ENCODE assay signal across 28 cellular contexts in genomic region chr9:124137944-124138335, GRCh38.
DNase-seq lines count a peak whose midpoint lies in the region; ATAC-seq, FAIRE-seq and TF ChIP-seq lines count a peak whose summit lies in the region.
"Had no signal": no experiment of that assay in that cellular context is flagged by ENCODE, and none has a peak within 500 bp of the region (broad histone marks: within the 10 kb centered on the region; RNA-seq: fewer than 3 reads in every experiment).

No MANE protein-coding gene starts in this region.

- H3K9me3 ChIP-seq in OCI-LY7 (ENCODE audit: low read length) (no peaks in the 10 kb centered on the region), prostate gland (no peaks in the 10 kb centered on the region), transverse colon (no peaks in the 10 kb centered on the region)
- H3K9me3 ChIP-seq: esophagus muscularis mucosa, gastrocnemius medialis, tibial nerve had no signal

- H4K20me1 ChIP-seq in OCI-LY7 (ENCODE audit: insufficient read depth, low read length): no peaks in the 10 kb centered on the region

- H3K4me1 Mint-ChIP-seq in stimulated activated memory B cell treated with anti-CD40 and anti-IgM and Interleukin-4, amounts not matched to agents 10 μg/mL and 1 μg/mL and 100 μg/mL, for 72 hours: peaks cover 55% of the 10 kb centered on the region
- H3K4me1 Mint-ChIP-seq: activated CD4-positive, alpha-beta T cell treated with anti-CD3 and anti-CD28 coated beads, Interleukin-2, amount 10 ng/mL, durations not matched to agents 24 days and 14 days; activated CD8-positive, alpha-beta memory T cell treated with anti-CD3 and anti-CD28 coated beads, Interleukin-2, amount 10 ng/mL, durations not matched to agents 7 days and 5 days; activated naive CD8-positive, alpha-beta T cell treated with anti-CD3 and anti-CD28 coated beads, Interleukin-2, amount 10 ng/mL, durations not matched to agents 7 days and 5 days; T-cell had no signal

- in situ Hi-C loops in transverse colon (cut with MboI; ENCODE audit: low pct_ligation_motif_present in 1 of 4, low pct_unique_long_range_greater_than_20kb in 1 of 4, low sequenced_read_pairs in 3 of 4): loop anchor here in 3 of 4 donors (10.0 kb wide), 1 partner anchor 177 kb away; no protein-coding TSS in a partner anchor

- no peak overlapping the region for H3K4me3 Mint-ChIP-seq in stimulated activated memory B cell treated with anti-CD40 and anti-IgM and Interleukin-4, amounts not matched to agents 10 μg/mL and 1 μg/mL and 100 μg/mL, for 72 hours
- H3K4me3 Mint-ChIP-seq: activated CD4-positive, alpha-beta T cell treated with anti-CD3 and anti-CD28 coated beads, Interleukin-2, amount 10 ng/mL, durations not matched to agents 24 days and 14 days; activated CD8-positive, alpha-beta memory T cell treated with anti-CD3 and anti-CD28 coated beads, Interleukin-2, amount 10 ng/mL, durations not matched to agents 7 days and 5 days; activated naive CD8-positive, alpha-beta T cell treated with anti-CD3 and anti-CD28 coated beads, Interleukin-2, amount 10 ng/mL, durations not matched to agents 7 days and 5 days; activated T-helper 1 cell treated with anti-CD3 and anti-CD28 coated beads, Interleukin-12 subunit alpha, Interleukin-12 subunit beta, Interleukin-2, Interleukin-4 antibody, amounts not matched to agents 30 ng/mL and 10 ng/mL and 1 ng/mL, durations not matched to agents 14 hours and 24 hours and 36 hours; effector memory CD8-positive, alpha-beta T cell; H9; T-cell had no signal

- H3K4me1 ChIP-seq in OCI-LY7 (ENCODE audit: insufficient read depth, low read length, poor library complexity, severe bottlenecking): peaks cover 35% of the 10 kb centered on the region
- no peaks in the 10 kb centered on the region for H3K4me1 ChIP-seq in prostate gland (replicated peaks)
- H3K4me1 ChIP-seq in transverse colon: no peaks in the 10 kb centered on the region
- H3K4me1 ChIP-seq: esophagus muscularis mucosa, gastrocnemius medialis had no signal

- H3K9me2 ChIP-seq in OCI-LY7 (ENCODE audit: insufficient read depth, low read length): no peaks in the 10 kb centered on the region

- FAIRE-seq in GM12892 (lab: Jason Lieb, UNC): no peak

- H3K4me3 ChIP-seq in OCI-LY7 (ENCODE audit: low read depth, low read length, poor library complexity, severe bottlenecking) (no peak overlapping the region), prostate gland (no peak overlapping the region), transverse colon (no peak overlapping the region)
- H3K4me3 ChIP-seq: esophagus muscularis mucosa, gastrocnemius medialis, lung, tibial nerve had no signal

- H3K27ac Mint-ChIP-seq in stimulated activated memory B cell treated with anti-CD40 and anti-IgM and Interleukin-4, amounts not matched to agents 10 μg/mL and 1 μg/mL and 100 μg/mL, for 72 hours: peak overlapping the region; percentile 94
- H3K27ac Mint-ChIP-seq: activated CD4-positive, alpha-beta T cell treated with anti-CD3 and anti-CD28 coated beads, Interleukin-2, amount 10 ng/mL, durations not matched to agents 24 days and 14 days; activated CD8-positive, alpha-beta memory T cell treated with anti-CD3 and anti-CD28 coated beads, Interleukin-2, amount 10 ng/mL, durations not matched to agents 7 days and 5 days; activated naive CD8-positive, alpha-beta T cell treated with anti-CD3 and anti-CD28 coated beads, Interleukin-2, amount 10 ng/mL, durations not matched to agents 7 days and 5 days; activated T-helper 1 cell treated with anti-CD3 and anti-CD28 coated beads, Interleukin-12 subunit alpha, Interleukin-12 subunit beta, Interleukin-2, Interleukin-4 antibody, amounts not matched to agents 30 ng/mL and 10 ng/mL and 1 ng/mL, durations not matched to agents 14 hours and 24 hours and 36 hours; H9; T-cell had no signal

- H3K36me3 Mint-ChIP-seq in stimulated activated memory B cell treated with anti-CD40 and anti-IgM and Interleukin-4, amounts not matched to agents 10 μg/mL and 1 μg/mL and 100 μg/mL, for 72 hours: no peaks in the 10 kb centered on the region
- H3K36me3 Mint-ChIP-seq: activated CD8-positive, alpha-beta memory T cell treated with anti-CD3 and anti-CD28 coated beads, Interleukin-2, amount 10 ng/mL, durations not matched to agents 7 days and 5 days; activated naive CD8-positive, alpha-beta T cell treated with anti-CD3 and anti-CD28 coated beads, Interleukin-2, amount 10 ng/mL, durations not matched to agents 7 days and 5 days; T-cell had no signal

- H2AFZ ChIP-seq in OCI-LY7 (ENCODE audit: low read length): peak overlapping the region; percentile 47; the same call in 1 of the 2 replicates

- peak; percentile 11 for ATAC-seq in HG02798 (IDR thresholded peaks at IDR 0.05; ENCODE audit: poor library complexity, unreplicated experiment)
- ATAC-seq in stimulated activated memory B cell treated with anti-CD40 and anti-IgM and Interleukin-4, amounts not matched to agents 10 μg/mL and 1 μg/mL and 100 μg/mL, for 72 hours: no peak
- no peak for ATAC-seq in HG02840 (IDR thresholded peaks at IDR 0.05; ENCODE audit: low FRiP score, unreplicated experiment)
- ATAC-seq: activated CD8-positive, alpha-beta memory T cell treated with anti-CD3 and anti-CD28 coated beads, Interleukin-2, amount 10 ng/mL, durations not matched to agents 7 days and 5 days; effector memory CD8-positive, alpha-beta T cell; gastrocnemius medialis; PC-3; T-cell had no signal

- 66% methylated on average over 3 of the region's 3 CpGs for WGBS in prostate gland
- WGBS in transverse colon (ENCODE audit: low coverage in 1 of 2), 2 donors: 81 to 93% methylated on average over 3 of the region's 3 CpGs

- DNase-seq in GM12892 (ENCODE audit: insufficient read length) (no peak), OCI-LY7 (ENCODE audit: low spot score) (no peak), NCI-H82 treated with DMSO at 0.1 percent for 48 hours (lab: John Stamatoyannopoulos, UW; ENCODE audit: unreplicated experiment) (no peak), prostate gland (ENCODE audit: low spot score) (no peak), transverse colon (no peak)
- DNase-seq: activated CD4-positive, alpha-beta T cell treated with anti-CD3 and anti-CD28 coated beads, Interleukin-2, amount 10 ng/mL, durations not matched to agents 24 days and 14 days; activated CD8-positive, alpha-beta memory T cell treated with anti-CD3 and anti-CD28 coated beads, Interleukin-2, amount 10 ng/mL, durations not matched to agents 7 days and 5 days; activated naive CD8-positive, alpha-beta T cell treated with anti-CD3 and anti-CD28 coated beads, Interleukin-2, amount 10 ng/mL, durations not matched to agents 7 days and 5 days; brain microvascular endothelial cell; effector memory CD8-positive, alpha-beta T cell; H9; hypothalamus; islet precursor cell; KBM-7; NCI-H1694; NCI-H2171 treated with DMSO at 0.1 percent for 48 hours; NCI-H748 treated with DMSO at 0.1 percent for 48 hours; PC-3; SIG-M5; T-cell had no signal

- H3K36me3 ChIP-seq in OCI-LY7 (ENCODE audit: insufficient read depth, low read length) (no peaks in the 10 kb centered on the region), prostate gland (no peaks in the 10 kb centered on the region), transverse colon (no peaks in the 10 kb centered on the region)
- H3K36me3 ChIP-seq: brain microvascular endothelial cell, esophagus muscularis mucosa, gastrocnemius medialis, tibial nerve had no signal

- H3K79me2 ChIP-seq in OCI-LY7 (ENCODE audit: insufficient read depth, low read depth, low read length): no peaks in the 10 kb centered on the region

- no peaks in the 10 kb centered on the region for H3K27me3 ChIP-seq in prostate gland (replicated peaks; ENCODE audit: insufficient read depth)
- H3K27me3 ChIP-seq in transverse colon: no peaks in the 10 kb centered on the region
- H3K27me3 ChIP-seq: brain microvascular endothelial cell, gastrocnemius medialis, tibial nerve had no signal

- no TSS peak for BruUV-seq in OCI-LY7 (replicated peaks; lab: Mats Ljungman, UMichigan)

- TF ChIP-seq EP300 in transverse colon (IDR thresholded peaks at IDR 0.05; ENCODE audit: low read depth): no peak

- H3K27ac ChIP-seq in OCI-LY7 (ENCODE audit: low read depth, low read length, poor library complexity, severe bottlenecking) (no peak overlapping the region), prostate gland (no peak overlapping the region), transverse colon (peak overlapping the region in 1 of 4 donors; percentile 46)
- H3K27ac ChIP-seq: brain microvascular endothelial cell, esophagus muscularis mucosa, gastrocnemius medialis, tibial nerve had no signal

- TF ChIP-seq POLR2A in GM12892 (IDR thresholded peaks at IDR 0.05; ENCODE audit: low read depth, low read length) (0 out of 2 replicates have a peak, but pooled peaks have one; percentile 8), prostate gland (IDR thresholded peaks at IDR 0.05) (no peak), transverse colon (IDR thresholded peaks at IDR 0.05) (no peak)

- POLR2A ChIA-PET in OCI-LY7 (lab: Charles Lee): no interaction called here

- CTCF ChIA-PET in OCI-LY7 (lab: Charles Lee; ENCODE audit: unreplicated experiment): no interaction called here

- TF ChIP-seq CTCF in OCI-LY7 (conservative IDR thresholded peaks at IDR 0.05; ENCODE audit: low read length) (no peak), prostate gland (IDR thresholded peaks at IDR 0.05) (no peak), transverse colon (IDR thresholded peaks at IDR 0.05) (no peak)

- intact Hi-C loops in OCI-LY7 (cut with micrococcal nuclease; ENCODE audit: unreplicated experiment): no loop called here
- intact Hi-C loops in prostate gland (cut with DNase I): no loop called here
- intact Hi-C loops in transverse colon (cut with DNase I; ENCODE audit: low total_unique reads): no loop called here

- no peaks in the 10 kb centered on the region for H3K9me3 Mint-ChIP-seq in stimulated activated memory B cell treated with anti-CD40 and anti-IgM and Interleukin-4, amounts not matched to agents 10 μg/mL and 1 μg/mL and 100 μg/mL, for 72 hours
- H3K9me3 Mint-ChIP-seq: activated CD4-positive, alpha-beta T cell treated with anti-CD3 and anti-CD28 coated beads, Interleukin-2, amount 10 ng/mL, durations not matched to agents 24 days and 14 days; activated naive CD8-positive, alpha-beta T cell treated with anti-CD3 and anti-CD28 coated beads, Interleukin-2, amount 10 ng/mL, durations not matched to agents 7 days and 5 days; activated T-helper 1 cell treated with anti-CD3 and anti-CD28 coated beads, Interleukin-12 subunit alpha, Interleukin-12 subunit beta, Interleukin-2, Interleukin-4 antibody, amounts not matched to agents 30 ng/mL and 10 ng/mL and 1 ng/mL, durations not matched to agents 14 hours and 24 hours and 36 hours; effector memory CD8-positive, alpha-beta T cell; H9; T-cell had no signal

- peak overlapping the region; percentile 54; the same call in 1 of the 2 replicates for H3K4me2 ChIP-seq in OCI-LY7 (ENCODE audit: low read length)

- H3K27me3 Mint-ChIP-seq in stimulated activated memory B cell treated with anti-CD40 and anti-IgM and Interleukin-4, amounts not matched to agents 10 μg/mL and 1 μg/mL and 100 μg/mL, for 72 hours: no peaks in the 10 kb centered on the region
- H3K27me3 Mint-ChIP-seq: effector memory CD8-positive, alpha-beta T cell had no signal
